In genomic region chr12:115941362-115941761, GRCh38 we compare ENCODE assay signal across 1 cellular context.
A peak's percentile ranks its signal among the peaks of the same experiment; 100 is the strongest.
TF ChIP-seq lines count a peak whose summit lies in the region.

No MANE protein-coding gene starts in this region.

TF ChIP-seq in HEK293, 187 proteins besides CTCF, POLR2A, EP300 and RAD21 (continued from another document):
- no peak for TF ChIP-seq TSHZ1 (tag by site-specific recombination; IDR thresholded peaks at IDR 0.05; ENCODE audit: borderline replicate concordance)
- TF ChIP-seq ZNF664 (tag by site-specific recombination; IDR thresholded peaks at IDR 0.05): no peak
- TF ChIP-seq ZNF610 (tag by site-specific recombination; IDR thresholded peaks at IDR 0.05; ENCODE audit: borderline replicate concordance): no peak
- TF ChIP-seq PRDM4 (tag by site-specific recombination; IDR thresholded peaks at IDR 0.05): no peak
- no peak for TF ChIP-seq SCRT2 (tag by site-specific recombination; IDR thresholded peaks at IDR 0.05)
- no peak for TF ChIP-seq ZNF37A (tag by site-specific recombination; IDR thresholded peaks at IDR 0.05)
- TF ChIP-seq ZFP41 (tag by site-specific recombination; IDR thresholded peaks at IDR 0.05; ENCODE audit: borderline replicate concordance): no peak
- TF ChIP-seq SP7 (tag by site-specific recombination; IDR thresholded peaks at IDR 0.05): 0 out of 2 replicates have a peak, but pooled peaks have one; percentile 25
